ENCODE assay signal across 26 cellular contexts in genomic region chr5:157336423-157336744, GRCh38.
A peak's percentile ranks its signal among the peaks of the same experiment; 100 is the strongest.
DNase-seq lines count a peak whose midpoint lies in the region; ATAC-seq and TF ChIP-seq lines count a peak whose summit lies in the region.
"Had no signal": no experiment of that assay in that cellular context is flagged by ENCODE, and none has a peak within 500 bp of the region (broad histone marks: within the 10 kb centered on the region; RNA-seq: fewer than 3 reads in every experiment).

No MANE protein-coding gene starts in this region.

- WGBS in sigmoid colon, 2 donors: 75 to 81% methylated on average over 3 of the region's 3 CpGs

- H3K4me3 Mint-ChIP-seq in activated CD8-positive, alpha-beta T cell treated with anti-CD3 and anti-CD28 coated beads for 36 hours: no peak overlapping the region
- H3K4me3 Mint-ChIP-seq in activated CD8-positive, alpha-beta T cell treated with anti-CD3 and anti-CD28 coated beads, Interleukin-2, amount 10 ng/mL, durations not matched to agents 7 days and 5 days: no peak overlapping the region
- H3K4me3 Mint-ChIP-seq in activated CD8-positive, alpha-beta memory T cell treated with anti-CD3 and anti-CD28 coated beads, Interleukin-2, amount 10 ng/mL, durations not matched to agents 7 days and 5 days: no peak overlapping the region
- H3K4me3 Mint-ChIP-seq: activated naive CD8-positive, alpha-beta T cell; CD8-positive, alpha-beta T cell; naive B cell had no signal

- peak overlapping the region; percentile 17 for H3K27ac Mint-ChIP-seq in activated CD8-positive, alpha-beta T cell treated with anti-CD3 and anti-CD28 coated beads for 36 hours
- no peak overlapping the region for H3K27ac Mint-ChIP-seq in activated CD8-positive, alpha-beta T cell treated with anti-CD3 and anti-CD28 coated beads, Interleukin-2, amount 10 ng/mL, durations not matched to agents 7 days and 5 days
- no peak overlapping the region for H3K27ac Mint-ChIP-seq in activated CD8-positive, alpha-beta memory T cell treated with anti-CD3 and anti-CD28 coated beads, Interleukin-2, amount 10 ng/mL, durations not matched to agents 7 days and 5 days

- H3K9me3 ChIP-seq in KOPT-K1 (ENCODE audit: insufficient read depth, low read length, poor library complexity, severe bottlenecking) (no peaks in the 10 kb centered on the region), sigmoid colon (no peaks in the 10 kb centered on the region)
- H3K9me3 ChIP-seq: right atrium auricular region, stomach had no signal

- POLR2A ChIA-PET in activated CD8-positive, alpha-beta T cell treated with anti-CD3 and anti-CD28 coated beads for 36 hours (lab: Charles Lee): interaction anchor here (0.8 to 1.9 kb wide), 4 partner anchors 11 to 72 kb away, joined by 3 to 6 read pairs (median 3); no protein-coding TSS in a partner anchor
- POLR2A ChIA-PET in activated CD8-positive, alpha-beta T cell treated with anti-CD3 and anti-CD28 coated beads, Interleukin-2, amount 10 ng/mL, durations not matched to agents 7 days and 5 days (lab: Charles Lee): interaction anchor here (1.2 to 1.4 kb wide), 2 partner anchors 8 to 18 kb away, joined by 3 to 4 read pairs; no protein-coding TSS in a partner anchor

- no peak for TF ChIP-seq EP300 in sigmoid colon (IDR thresholded peaks at IDR 0.05)

- intact Hi-C loops in activated CD8-positive, alpha-beta T cell treated with anti-CD3 and anti-CD28 coated beads for 36 hours (cut with micrococcal nuclease): no loop called here
- intact Hi-C loops in sigmoid colon (cut with DNase I): no loop called here

- no peak for TF ChIP-seq CTCF in activated CD8-positive, alpha-beta T cell treated with anti-CD3 and anti-CD28 coated beads for 36 hours (IDR thresholded peaks at IDR 0.05)
- TF ChIP-seq CTCF in sigmoid colon (IDR thresholded peaks at IDR 0.05) (no peak), coronary artery (IDR thresholded peaks at IDR 0.05) (no peak)

- TF ChIP-seq POLR2A in sigmoid colon (IDR thresholded peaks at IDR 0.05): no peak

- H3K36me3 ChIP-seq in KOPT-K1 (ENCODE audit: insufficient read depth, low read length) (peaks cover 94% of the 10 kb centered on the region), sigmoid colon (no peaks in the 10 kb centered on the region)
- H3K36me3 ChIP-seq: MG63 had no signal

- H3K4me1 ChIP-seq in sigmoid colon: peaks cover 0 to 28% (median 16%) of the 10 kb centered on the region in 4 donors
- H3K4me1 ChIP-seq: ascending aorta, right atrium auricular region had no signal

- no peak for ATAC-seq in activated CD8-positive, alpha-beta T cell treated with anti-CD3 and anti-CD28 coated beads for 36 hours
- ATAC-seq in activated CD8-positive, alpha-beta T cell treated with anti-CD3 and anti-CD28 coated beads, Interleukin-2, amount 10 ng/mL, durations not matched to agents 7 days and 5 days: no peak
- peak; percentile 80 for ATAC-seq in left lobe of liver
- ATAC-seq in activated CD8-positive, alpha-beta memory T cell treated with anti-CD3 and anti-CD28 coated beads, Interleukin-2, amount 10 ng/mL, durations not matched to agents 7 days and 5 days: no peak
- ATAC-seq in HG03135 (IDR thresholded peaks at IDR 0.05; ENCODE audit: unreplicated experiment): no peak
- ATAC-seq: CD8-positive, alpha-beta T cell; K562; Panc1 had no signal

- CTCF ChIA-PET in activated CD8-positive, alpha-beta T cell treated with anti-CD3 and anti-CD28 coated beads for 36 hours (lab: Charles Lee): interaction anchor here (0.6 to 4.5 kb wide), 8 partner anchors 9 to 407 kb away, joined by 3 to 58 read pairs (median 4); partner anchors contain the start of gene LSM11
- CTCF ChIA-PET in activated CD8-positive, alpha-beta T cell treated with anti-CD3 and anti-CD28 coated beads, Interleukin-2, amount 10 ng/mL, durations not matched to agents 7 days and 5 days (lab: Charles Lee): interaction anchor here (1.2 to 5.3 kb wide), 4 partner anchors 9 to 407 kb away, joined by 3 to 28 read pairs (median 8); partner anchors contain the start of gene LSM11
- CTCF ChIA-PET in activated CD8-positive, alpha-beta memory T cell treated with anti-CD3 and anti-CD28 coated beads, Interleukin-2, amount 10 ng/mL, durations not matched to agents 7 days and 5 days (lab: Charles Lee): interaction anchor here (1.1 to 3.2 kb wide), 7 partner anchors 8 to 407 kb away, joined by 3 to 14 read pairs (median 4); partner anchors contain the start of gene LSM11

- peaks cover 72% of the 10 kb centered on the region for H3K36me3 Mint-ChIP-seq in activated CD8-positive, alpha-beta T cell treated with anti-CD3 and anti-CD28 coated beads for 36 hours (ENCODE audit: low read depth)
- H3K36me3 Mint-ChIP-seq in activated CD8-positive, alpha-beta T cell treated with anti-CD3 and anti-CD28 coated beads, Interleukin-2, amount 10 ng/mL, durations not matched to agents 7 days and 5 days (ENCODE audit: low read depth): peaks cover 80% of the 10 kb centered on the region
- H3K36me3 Mint-ChIP-seq in activated CD8-positive, alpha-beta memory T cell treated with anti-CD3 and anti-CD28 coated beads, Interleukin-2, amount 10 ng/mL, durations not matched to agents 7 days and 5 days: peaks cover 73% of the 10 kb centered on the region

- H3K4me3 ChIP-seq in sigmoid colon (no peak overlapping the region), coronary artery (no peak overlapping the region)
- H3K4me3 ChIP-seq: ascending aorta, dorsolateral prefrontal cortex, K562, MG63, right atrium auricular region, stomach had no signal

- DNase-seq in activated CD8-positive, alpha-beta T cell treated with anti-CD3 and anti-CD28 coated beads for 36 hours: no peak
- no peak for DNase-seq in activated CD8-positive, alpha-beta T cell treated with anti-CD3 and anti-CD28 coated beads, Interleukin-2, amount 10 ng/mL, durations not matched to agents 7 days and 5 days
- DNase-seq in left lobe of liver (ENCODE audit: low spot score) (no peak), sigmoid colon (no peak), coronary artery (ENCODE audit: low spot score) (no peak)
- DNase-seq in activated CD8-positive, alpha-beta memory T cell treated with anti-CD3 and anti-CD28 coated beads, Interleukin-2, amount 10 ng/mL, durations not matched to agents 7 days and 5 days: no peak
- DNase-seq: CD8-positive, alpha-beta T cell; central memory CD4-positive, alpha-beta T cell; DMS 273 treated with DMSO at 0.1 percent for 48 hours; dorsolateral prefrontal cortex; mesendoderm; naive B cell; NCI-H1417; NCI-H2107; NCI-H510A; stimulated activated CD4-positive, alpha-beta T cell treated with anti-CD3 and anti-CD28 coated beads, Interleukin-15, amount 100 ng/mL, for 24 hours; stomach; trophoblast cell had no signal

- H3K4me1 Mint-ChIP-seq in activated CD8-positive, alpha-beta T cell treated with anti-CD3 and anti-CD28 coated beads for 36 hours (ENCODE audit: low read depth): peaks cover 11% of the 10 kb centered on the region
- H3K4me1 Mint-ChIP-seq in activated CD8-positive, alpha-beta T cell treated with anti-CD3 and anti-CD28 coated beads, Interleukin-2, amount 10 ng/mL, durations not matched to agents 7 days and 5 days (ENCODE audit: low read depth): peaks cover 2% of the 10 kb centered on the region
- H3K4me1 Mint-ChIP-seq in activated CD8-positive, alpha-beta memory T cell treated with anti-CD3 and anti-CD28 coated beads, Interleukin-2, amount 10 ng/mL, durations not matched to agents 7 days and 5 days: peaks cover 7% of the 10 kb centered on the region

- H3K27me3 Mint-ChIP-seq in activated CD8-positive, alpha-beta T cell treated with anti-CD3 and anti-CD28 coated beads for 36 hours: no peaks in the 10 kb centered on the region
- no peaks in the 10 kb centered on the region for H3K27me3 Mint-ChIP-seq in activated CD8-positive, alpha-beta T cell treated with anti-CD3 and anti-CD28 coated beads, Interleukin-2, amount 10 ng/mL, durations not matched to agents 7 days and 5 days (ENCODE audit: low read depth)
- H3K27me3 Mint-ChIP-seq in activated CD8-positive, alpha-beta memory T cell treated with anti-CD3 and anti-CD28 coated beads, Interleukin-2, amount 10 ng/mL, durations not matched to agents 7 days and 5 days: no peaks in the 10 kb centered on the region
- H3K27me3 Mint-ChIP-seq: activated naive CD8-positive, alpha-beta T cell; naive B cell had no signal

- peak overlapping the region; percentile 95 for H3K27ac ChIP-seq in KOPT-K1 (ENCODE audit: low read depth, low read length, poor library complexity, severe bottlenecking)
- peak overlapping the region in 3 of 4 donors; percentile 69 to 79 (median 77) for H3K27ac ChIP-seq in sigmoid colon
- peak overlapping the region in 1 of 2 donors; percentile 51 for H3K27ac ChIP-seq in coronary artery
- H3K27ac ChIP-seq: ascending aorta, right atrium auricular region had no signal

- no peaks in the 10 kb centered on the region for H3K27me3 ChIP-seq in sigmoid colon
- H3K27me3 ChIP-seq: ascending aorta, dorsolateral prefrontal cortex, MG63, right atrium auricular region, stomach had no signal

- no peaks in the 10 kb centered on the region for H3K9me3 Mint-ChIP-seq in activated CD8-positive, alpha-beta T cell treated with anti-CD3 and anti-CD28 coated beads for 36 hours
- no peaks in the 10 kb centered on the region for H3K9me3 Mint-ChIP-seq in activated CD8-positive, alpha-beta T cell treated with anti-CD3 and anti-CD28 coated beads, Interleukin-2, amount 10 ng/mL, durations not matched to agents 7 days and 5 days (ENCODE audit: insufficient read depth)
- no peaks in the 10 kb centered on the region for H3K9me3 Mint-ChIP-seq in activated CD8-positive, alpha-beta memory T cell treated with anti-CD3 and anti-CD28 coated beads, Interleukin-2, amount 10 ng/mL, durations not matched to agents 7 days and 5 days (ENCODE audit: low read depth)
- H3K9me3 Mint-ChIP-seq: CD8-positive, alpha-beta T cell had no signal
